Comparison of ENCODE assay signal across 8 cellular contexts in genomic region chr19:46634045-46634655, GRCh38. TPM values are rescaled to one million over a fixed set of nuclear protein-coding genes. Genes with fewer than 3 reads are reported as not detected.
A peak's percentile ranks its signal among the peaks of the same experiment; 100 is the strongest.
DNase-seq lines count a peak whose midpoint lies in the region; ATAC-seq and TF ChIP-seq lines count a peak whose summit lies in the region.

No MANE protein-coding gene starts in this region.

- POLR2A ChIA-PET in activated CD8-positive, alpha-beta T cell treated with anti-CD3 and anti-CD28 coated beads, Interleukin-2, amount 10 ng/mL, durations not matched to agents 7 days and 5 days (lab: Charles Lee) = interaction anchor here (1.3 to 2.7 kb wide), 4 partner anchors 10 to 23 kb away, joined by 4 to 14 read pairs (median 9); partner anchors contain the start of gene PTGIR

- peak; percentile 85 for DNase-seq in NCI-H460 (ENCODE audit: extremely low read depth, low read depth)
- DNase-seq in activated CD8-positive, alpha-beta T cell treated with anti-CD3 and anti-CD28 coated beads, Interleukin-2, amount 10 ng/mL, durations not matched to agents 7 days and 5 days = peak; percentile 96
- DNase-seq in effector CD8-positive, alpha-beta T cell (lab: John Stamatoyannopoulos, UW) = peak; percentile 96
- DNase-seq in memory B cell (ENCODE audit: low spot score in 2 of 2) = peak; percentile 94 to 97
- peak; percentile 79 for DNase-seq in stimulated activated CD8-positive, alpha-beta memory T cell treated with anti-CD3 and anti-CD28 coated beads, Interleukin-12 subunit alpha, Interleukin-12 subunit beta, amount 100 ng/mL, for 4 hours (ENCODE audit: low read depth)

- H3K27me3 Mint-ChIP-seq in activated CD8-positive, alpha-beta T cell treated with anti-CD3 and anti-CD28 coated beads, Interleukin-2, amount 10 ng/mL, durations not matched to agents 7 days and 5 days (ENCODE audit: low read depth) = peaks cover 2% of the 10 kb centered on the region
- H3K27me3 Mint-ChIP-seq in memory B cell = peaks cover 6% of the 10 kb centered on the region

- peaks cover 39% of the 10 kb centered on the region for H3K4me1 ChIP-seq in DOHH2 (ENCODE audit: control insufficient read depth, low read length)

- no peaks in the 10 kb centered on the region for H3K9me3 Mint-ChIP-seq in activated CD8-positive, alpha-beta T cell treated with anti-CD3 and anti-CD28 coated beads, Interleukin-2, amount 10 ng/mL, durations not matched to agents 7 days and 5 days (ENCODE audit: insufficient read depth)
- no peaks in the 10 kb centered on the region for H3K9me3 Mint-ChIP-seq in memory B cell

- no peak for TF ChIP-seq CTCF in DOHH2 (IDR thresholded peaks at IDR 0.05; ENCODE audit: low read depth, low read length, poor library complexity, severe bottlenecking)

- ATAC-seq in HG02885 (IDR thresholded peaks at IDR 0.05; ENCODE audit: poor library complexity, unreplicated experiment) = peak; percentile 67
- peak; percentile 70 for ATAC-seq in activated CD8-positive, alpha-beta T cell treated with anti-CD3 and anti-CD28 coated beads, Interleukin-2, amount 10 ng/mL, durations not matched to agents 7 days and 5 days
- ATAC-seq in memory B cell (ENCODE audit: low read depth) = peak; percentile 75
- no peak for ATAC-seq in HG02870 (IDR thresholded peaks at IDR 0.05; ENCODE audit: unreplicated experiment)

- peak overlapping the region; percentile 60 for H3K4me3 ChIP-seq in DOHH2 (ENCODE audit: low read length)

- H4K20me1 ChIP-seq in DOHH2 (ENCODE audit: control insufficient read depth, insufficient read depth, low read depth, low read length) = peaks cover 8% of the 10 kb centered on the region

- H3K27ac ChIP-seq in DOHH2 (ENCODE audit: low read depth, low read length) = no peak overlapping the region

- no peaks in the 10 kb centered on the region for H3K36me3 Mint-ChIP-seq in activated CD8-positive, alpha-beta T cell treated with anti-CD3 and anti-CD28 coated beads, Interleukin-2, amount 10 ng/mL, durations not matched to agents 7 days and 5 days (ENCODE audit: low read depth)
- no peaks in the 10 kb centered on the region for H3K36me3 Mint-ChIP-seq in memory B cell

- H3K27me3 ChIP-seq in DOHH2 (ENCODE audit: control insufficient read depth, low read length) = peaks cover 63% of the 10 kb centered on the region

- peak overlapping the region; percentile 73 for H3K4me3 Mint-ChIP-seq in activated CD8-positive, alpha-beta T cell treated with anti-CD3 and anti-CD28 coated beads, Interleukin-2, amount 10 ng/mL, durations not matched to agents 7 days and 5 days
- H3K4me3 Mint-ChIP-seq in memory B cell = peak overlapping the region; percentile 67

- peak overlapping the region; percentile 66 for H3K4me2 ChIP-seq in DOHH2 (ENCODE audit: low read length)

- H3K79me2 ChIP-seq in DOHH2 (ENCODE audit: control insufficient read depth, low read length) = no peaks in the 10 kb centered on the region

- no peaks in the 10 kb centered on the region for H3K9me2 ChIP-seq in DOHH2 (replicated peaks; ENCODE audit: control insufficient read depth, low read length)

- H3K9me3 ChIP-seq in DOHH2 (ENCODE audit: control insufficient read depth, insufficient read depth, low read length) = no peaks in the 10 kb centered on the region

- H3K4me1 Mint-ChIP-seq in activated CD8-positive, alpha-beta T cell treated with anti-CD3 and anti-CD28 coated beads, Interleukin-2, amount 10 ng/mL, durations not matched to agents 7 days and 5 days (ENCODE audit: low read depth) = peaks cover 27% of the 10 kb centered on the region
- H3K4me1 Mint-ChIP-seq in memory B cell = peaks cover 28% of the 10 kb centered on the region

- H3K27ac Mint-ChIP-seq in activated CD8-positive, alpha-beta T cell treated with anti-CD3 and anti-CD28 coated beads, Interleukin-2, amount 10 ng/mL, durations not matched to agents 7 days and 5 days = peak overlapping the region; percentile 81
- no peak overlapping the region for H3K27ac Mint-ChIP-seq in memory B cell

- CTCF ChIA-PET in activated CD8-positive, alpha-beta T cell treated with anti-CD3 and anti-CD28 coated beads, Interleukin-2, amount 10 ng/mL, durations not matched to agents 7 days and 5 days (lab: Charles Lee) = interaction anchor here (1.0 to 15.9 kb wide), 6 partner anchors 10 to 115 kb away, joined by 3 to 245 read pairs (median 4); partner anchors contain the start of gene DACT3

- H3K36me3 ChIP-seq in DOHH2 (ENCODE audit: control insufficient read depth, low read length) = no peaks in the 10 kb centered on the region

- H3F3A ChIP-seq in DOHH2 (ENCODE audit: control insufficient read depth, insufficient read depth) = no peaks in the 10 kb centered on the region; the same call in 1 of the 2 replicates

RNA-seq across cellular contexts. Expression of gene GNG8, which starts 1.9 kb away (rescaled TPM):
- not detected in 2 replicates for total RNA-seq in NCI-H460 (2014; rRNA removed; shearing (Covaris generic))
- not detected in 2 replicates for polyA plus RNA-seq in NCI-H460 (2014; cell fraction: nucleus; rRNA removed)
- not detected for total RNA-seq in activated CD8-positive, alpha-beta T cell treated with anti-CD3 and anti-CD28 coated beads, Interleukin-2, amount 10 ng/mL, durations not matched to agents 7 days and 5 days

RNA-seq across cellular contexts. Expression of gene PTGIR, which starts 9.3 kb away (rescaled TPM):
- total RNA-seq in NCI-H460 (2014; rRNA removed; shearing (Covaris generic)) = not detected in 2 replicates
- not detected in 2 replicates for polyA plus RNA-seq in NCI-H460 (2014; cell fraction: nucleus; rRNA removed)
- 10 to 100 TPM in 1 of 2 experiments, 1 to 10 TPM in 1; 8.8 to 10.4 TPM for total RNA-seq in activated CD8-positive, alpha-beta T cell treated with anti-CD3 and anti-CD28 coated beads, Interleukin-2, amount 10 ng/mL, durations not matched to agents 7 days and 5 days

RNA-seq across cellular contexts. Expression of gene DACT3, which starts 26.8 kb away (rescaled TPM):
- total RNA-seq in NCI-H460 (2014; rRNA removed; shearing (Covaris generic)) = not detected in 2 replicates
- polyA plus RNA-seq in NCI-H460 (2014; cell fraction: nucleus; rRNA removed) = not detected in 2 replicates
- under 1 TPM; 0.42 TPM for total RNA-seq in activated CD8-positive, alpha-beta T cell treated with anti-CD3 and anti-CD28 coated beads, Interleukin-2, amount 10 ng/mL, durations not matched to agents 7 days and 5 days

RNA-seq across cellular contexts. Expression of gene CALM3, which starts 33.0 kb away (rescaled TPM):
- 47.1 and 53.8 TPM in 2 replicates for total RNA-seq in NCI-H460 (2014; rRNA removed; shearing (Covaris generic))
- polyA plus RNA-seq in NCI-H460 (2014; cell fraction: nucleus; rRNA removed) = 60.6 and 70.6 TPM in 2 replicates
- 100 to 1,000 TPM; 646 to 682 TPM for total RNA-seq in activated CD8-positive, alpha-beta T cell treated with anti-CD3 and anti-CD28 coated beads, Interleukin-2, amount 10 ng/mL, durations not matched to agents 7 days and 5 days
